In the genomic region with DNA sequence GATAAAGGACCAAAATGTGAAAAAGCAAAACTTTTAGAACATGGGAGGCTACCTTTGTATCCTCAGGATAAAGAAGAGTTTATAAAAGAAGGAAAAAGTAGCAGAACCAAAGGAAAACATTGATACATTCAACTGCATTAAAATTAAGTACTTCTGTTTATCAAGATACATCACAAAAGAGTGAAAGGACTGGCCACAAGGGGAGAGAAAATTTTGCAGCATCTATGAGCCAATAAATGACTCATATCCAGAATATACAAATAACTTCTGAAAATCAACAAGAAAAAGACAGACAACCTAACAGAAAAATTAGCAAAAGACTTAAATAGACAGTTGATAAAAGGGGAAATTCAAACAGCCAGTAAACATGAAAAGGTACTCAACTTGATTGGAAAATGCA, we compare ENCODE assay signal across 22 cellular contexts.
"Had no signal": no experiment of that assay in that cellular context is flagged by ENCODE, and none has a peak within 500 bp of the region (broad histone marks: within the 10 kb centered on the region; RNA-seq: fewer than 3 reads in every experiment).

No MANE protein-coding gene starts in this region.

- H3K4me1 Mint-ChIP-seq: immature natural killer cell; stimulated activated effector memory CD8-positive, alpha-beta T cell treated with anti-CD3 and anti-CD28 coated beads, Interleukin-12 subunit alpha, Interleukin-12 subunit beta, amount 100 ng/mL, for 72 hours had no signal

- H3K36me3 Mint-ChIP-seq: immature natural killer cell; naive thymus-derived CD8-positive, alpha-beta T cell; stimulated activated effector memory CD8-positive, alpha-beta T cell treated with anti-CD3 and anti-CD28 coated beads, Interleukin-12 subunit alpha, Interleukin-12 subunit beta, amount 100 ng/mL, for 72 hours had no signal

- H3K9me3 ChIP-seq: lower lobe of right lung, psoas muscle, sigmoid colon, stomach, thyroid gland, vagina had no signal

- DNase-seq: foreskin melanocyte; hypothalamus; immature natural killer cell; left ventricle myocardium superior; lower lobe of right lung; naive thymus-derived CD8-positive, alpha-beta T cell; nephron progenitor cell; nucleus accumbens; posterior cingulate gyrus; psoas muscle; right cardiac atrium; sigmoid colon; stimulated activated CD4-positive, alpha-beta T cell treated with anti-CD3 and anti-CD28 coated beads, Interleukin-2, amount 100 ng/mL, for 24 hours; stimulated activated CD4-positive, alpha-beta T cell treated with anti-CD3 and anti-CD28 coated beads, Interleukin-4, amount 100 ng/mL, for 24 hours; stimulated activated naive CD4-positive, alpha-beta T cell treated with Interleukin-2 at 50 U/mL for 16 hours; stomach; thyroid gland; trophoblast cell had no signal

- H3K36me3 ChIP-seq: lower lobe of right lung, sigmoid colon, stomach, thyroid gland, vagina had no signal

- H3K4me3 Mint-ChIP-seq: immature natural killer cell; naive thymus-derived CD8-positive, alpha-beta T cell; nephron progenitor cell; stimulated activated effector memory CD8-positive, alpha-beta T cell treated with anti-CD3 and anti-CD28 coated beads, Interleukin-12 subunit alpha, Interleukin-12 subunit beta, amount 100 ng/mL, for 72 hours had no signal

- H3K9me3 Mint-ChIP-seq: immature natural killer cell; stimulated activated effector memory CD8-positive, alpha-beta T cell treated with anti-CD3 and anti-CD28 coated beads, Interleukin-12 subunit alpha, Interleukin-12 subunit beta, amount 100 ng/mL, for 72 hours had no signal

- FAIRE-seq: keratinocyte had no signal

- H3K27me3 ChIP-seq: sigmoid colon, stomach, thyroid gland, vagina had no signal

- H3K4me1 ChIP-seq: lower lobe of right lung, psoas muscle, sigmoid colon, stomach, thyroid gland, vagina had no signal

- H3K27ac Mint-ChIP-seq: immature natural killer cell; naive thymus-derived CD8-positive, alpha-beta T cell; nephron progenitor cell; stimulated activated effector memory CD8-positive, alpha-beta T cell treated with anti-CD3 and anti-CD28 coated beads, Interleukin-12 subunit alpha, Interleukin-12 subunit beta, amount 100 ng/mL, for 72 hours had no signal

- ATAC-seq: left ventricle myocardium superior; lower lobe of right lung; naive thymus-derived CD8-positive, alpha-beta T cell; psoas muscle; right cardiac atrium; stimulated activated effector memory CD8-positive, alpha-beta T cell treated with anti-CD3 and anti-CD28 coated beads, Interleukin-12 subunit alpha, Interleukin-12 subunit beta, amount 100 ng/mL, for 72 hours had no signal

- H3K4me3 ChIP-seq: coronary artery, lower lobe of right lung, psoas muscle, sigmoid colon, stomach, thyroid gland, vagina had no signal

- H3K27ac ChIP-seq: coronary artery, lower lobe of right lung, psoas muscle, sigmoid colon, stomach, thyroid gland, vagina had no signal
